ENCODE assay signal across 2 cellular contexts in genomic region chr2:101756266-101756665, GRCh38.
TF ChIP-seq lines count a peak whose summit lies in the region.

No MANE protein-coding gene starts in this region.

TF ChIP-seq in IMR-90, 13 proteins besides CTCF, POLR2A, EP300 and RAD21:
- TF ChIP-seq ELK1 (IDR thresholded peaks at IDR 0.05; ENCODE audit: borderline replicate concordance, low read depth, low read length) (no peak), CHD1 (IDR thresholded peaks at IDR 0.05; ENCODE audit: low read depth, low read length) (no peak), NFE2L2 (IDR thresholded peaks at IDR 0.05; ENCODE audit: low read depth, low read length) (no peak), MAZ (IDR thresholded peaks at IDR 0.05; ENCODE audit: borderline replicate concordance, low read depth, low read length) (no peak)
TF ChIP-seq in IMR-90: peak in this region for 0.

TF ChIP-seq in HepG2, 621 proteins besides CTCF, POLR2A, EP300 and RAD21 (continues in another document):
- TF ChIP-seq SALL1 (CRISPR knock-in tag; IDR thresholded peaks at IDR 0.05) (peak; percentile 59; the same call in 1 of the 2 replicates), ZNF350 (CRISPR knock-in tag; IDR thresholded peaks at IDR 0.05; ENCODE audit: borderline replicate concordance, low read depth) (no peak), ZNF609 (CRISPR knock-in tag; IDR thresholded peaks at IDR 0.05; ENCODE audit: borderline replicate concordance) (0 out of 2 replicates have a peak, but pooled peaks have one; percentile 31), SPEN (CRISPR knock-in tag; IDR thresholded peaks at IDR 0.05; ENCODE audit: low read depth) (no peak), ZNF362 (CRISPR knock-in tag; IDR thresholded peaks at IDR 0.05; ENCODE audit: borderline replicate concordance) (0 out of 2 replicates have a peak, but pooled peaks have one; percentile 21), ZNF383 (CRISPR knock-in tag; IDR thresholded peaks at IDR 0.05; ENCODE audit: borderline replicate concordance) (no peak), NR2F1 (CRISPR knock-in tag; IDR thresholded peaks at IDR 0.05) (peak in 1 of 2 experiments; percentile 74; a peak in 1 of 4 replicates), CERS6 (CRISPR knock-in tag; IDR thresholded peaks at IDR 0.05) (no peak), ZNF276 (CRISPR knock-in tag; IDR thresholded peaks at IDR 0.05; ENCODE audit: low read depth) (no peak), SMARCC2 (IDR thresholded peaks at IDR 0.05) (no peak), FIP1L1 (IDR thresholded peaks at IDR 0.05; ENCODE audit: borderline replicate concordance, insufficient read depth, low read depth, low read length) (no peak), ZNF562 (CRISPR knock-in tag; IDR thresholded peaks at IDR 0.05; ENCODE audit: borderline replicate concordance) (no peak), ZNF451 (CRISPR knock-in tag; IDR thresholded peaks at IDR 0.05) (no peak), PAXIP1 (CRISPR knock-in tag; conservative IDR thresholded peaks at IDR 0.05) (peak; percentile 28; the same call in 1 of the 2 replicates), TCF7 (IDR thresholded peaks at IDR 0.05; ENCODE audit: low read depth) (no peak), ZNF616 (CRISPR knock-in tag; IDR thresholded peaks at IDR 0.05; ENCODE audit: low read depth) (no peak), KDM1A (CRISPR knock-in tag; IDR thresholded peaks at IDR 0.05) (no peak), CSRNP1 (CRISPR knock-in tag; IDR thresholded peaks at IDR 0.05) (no peak), HNRNPLL (IDR thresholded peaks at IDR 0.05; ENCODE audit: low read depth, low read length, poor library complexity, severe bottlenecking) (no peak), ZFP82 (CRISPR knock-in tag; IDR thresholded peaks at IDR 0.05; ENCODE audit: borderline replicate concordance) (no peak), RARA (CRISPR knock-in tag; IDR thresholded peaks at IDR 0.05) (peak; percentile 84), ZNF782 (CRISPR knock-in tag; IDR thresholded peaks at IDR 0.05; ENCODE audit: borderline replicate concordance) (no peak), GRHL1 (CRISPR knock-in tag; conservative IDR thresholded peaks at IDR 0.05) (no peak), ZNF598 (CRISPR knock-in tag; IDR thresholded peaks at IDR 0.05; ENCODE audit: borderline replicate concordance) (no peak), ZNF747 (CRISPR knock-in tag; IDR thresholded peaks at IDR 0.05; ENCODE audit: borderline replicate concordance) (no peak), HDAC2 (CRISPR knock-in tag; IDR thresholded peaks at IDR 0.05) (0 out of 2 replicates have a peak, but pooled peaks have one; percentile 29), ETS1 (CRISPR knock-in tag; IDR thresholded peaks at IDR 0.05) (no peak), MED8 (CRISPR knock-in tag; IDR thresholded peaks at IDR 0.05; ENCODE audit: insufficient replicate concordance) (no peak), ZBTB44 (CRISPR knock-in tag; IDR thresholded peaks at IDR 0.05) (no peak), RNF2 (conservative IDR thresholded peaks at IDR 0.05; ENCODE audit: low read depth) (no peak), ZNF501 (CRISPR knock-in tag; IDR thresholded peaks at IDR 0.05) (no peak), TRAFD1 (CRISPR knock-in tag; IDR thresholded peaks at IDR 0.05; ENCODE audit: borderline replicate concordance) (no peak), CHCHD3 (CRISPR knock-in tag; IDR thresholded peaks at IDR 0.05) (no peak), MED1 (CRISPR knock-in tag; IDR thresholded peaks at IDR 0.05) (no peak), NR2F2 (IDR thresholded peaks at IDR 0.05; ENCODE audit: borderline replicate concordance, low read depth) (peak; percentile 82)
